Comparison of ENCODE assay signal across 8 cellular contexts in genomic region chr9:112224401-112225289, GRCh38. TPM values are rescaled to one million over a fixed set of nuclear protein-coding genes. Genes with fewer than 3 reads are reported as not detected.
DNase-seq lines count a peak whose midpoint lies in the region; ATAC-seq and TF ChIP-seq lines count a peak whose summit lies in the region.

No MANE protein-coding gene starts in this region.

- H3K4me2 ChIP-seq in fibroblast of lung (ENCODE audit: extremely low read depth, insufficient read depth, low read length), result no peak overlapping the region

- DNase-seq in EH (ENCODE audit: low read depth), result peak; percentile 89
- peak; percentile 67 for DNase-seq in HT1080 (ENCODE audit: low read depth)
- DNase-seq in fibroblast of lung (ENCODE audit: low read depth in 2 of 2), result peak; percentile 37 to 78
- DNase-seq in activated naive CD4-positive, alpha-beta T cell treated with Interleukin-2 at 50 U/mL for 16 hours, result no peak
- no peak for DNase-seq in NCI-H2171 (lab: John Stamatoyannopoulos, UW)
- DNase-seq in posterior cingulate gyrus, result no peak
- DNase-seq in head of caudate nucleus, result no peak

- no peaks in the 10 kb centered on the region for H3K27me3 ChIP-seq in fibroblast of lung (ENCODE audit: control insufficient read depth, insufficient read depth, low read length)

- intact Hi-C loops in posterior cingulate gyrus (cut with DNase I) (no loop called here), head of caudate nucleus (cut with DNase I) (no loop called here)

- no peaks in the 10 kb centered on the region for H4K20me1 ChIP-seq in fibroblast of lung (ENCODE audit: control insufficient read depth, extremely low read depth, insufficient read depth, low read length)

- no peak overlapping the region for H3K9ac ChIP-seq in fibroblast of lung (ENCODE audit: insufficient read depth, low read length)

- no peak overlapping the region for H2AFZ ChIP-seq in fibroblast of lung (ENCODE audit: low read length)

- no peak overlapping the region for H3K4me3 ChIP-seq in fibroblast of lung (replicated peaks in 1 of 4; ENCODE audit: control extremely low read depth in 1 of 4, insufficient read depth in 1 of 4, low read depth in 3 of 4, low read length in 4 of 4)

- H3K79me2 ChIP-seq in fibroblast of lung (ENCODE audit: control insufficient read depth, insufficient read depth, low read length), result no peaks in the 10 kb centered on the region

- H3K36me3 ChIP-seq in fibroblast of lung (ENCODE audit: control insufficient read depth, insufficient read depth, low read length), result no peaks in the 10 kb centered on the region

- H3K4me1 ChIP-seq in fibroblast of lung (ENCODE audit: control insufficient read depth, extremely low read depth, insufficient read depth, low read length), result peaks cover 3% of the 10 kb centered on the region

- ATAC-seq in GM21423 (IDR thresholded peaks at IDR 0.05; ENCODE audit: unreplicated experiment), result peak; percentile 83

- H3K9me3 ChIP-seq in fibroblast of lung (ENCODE audit: control insufficient read depth, insufficient read depth, low read depth, low read length), result no peaks in the 10 kb centered on the region

- no peak for TF ChIP-seq CTCF in fibroblast of lung (conservative IDR thresholded peaks at IDR 0.05 in 1 of 2, IDR thresholded peaks at IDR 0.05 in 1 of 2; ENCODE audit: low read depth in 1 of 2, low read length in 2 of 2)

- peak overlapping the region; percentile 52 for H3K27ac ChIP-seq in fibroblast of lung (ENCODE audit: insufficient read depth, low read length)

RNA-seq across cellular contexts. Expression of gene SUSD1, which starts 49.5 kb away (rescaled TPM):
- total RNA-seq in HT1080 (2014; rRNA removed; shearing (Covaris generic)), result 1.2 and 2.1 TPM in 2 replicates
- polyA plus RNA-seq in HT1080 (2015; cell fraction: cytosol; rRNA removed), result 2.9 and 4.2 TPM in 2 replicates
- polyA plus RNA-seq in HT1080 (2015; cell fraction: nucleus; rRNA removed), result 3.1 and 3.9 TPM in 2 replicates
- total RNA-seq in fibroblast of lung, result 14.6 and 28.6 TPM in 2 replicates
- 23.1 and 27.4 TPM in 2 replicates for polyA plus RNA-seq in fibroblast of lung
- polyA plus RNA-seq in fibroblast of lung (2012), result 15.3 and 18.7 TPM in 2 replicates
- polyA minus RNA-seq in fibroblast of lung (ENCODE audit: low replicate concordance), result 12.4 and 20.9 TPM in 2 replicates

Comparison
In these comparisons a context has a peak if more than half of its experiments do, and no peak if none do; other contexts are left out.
1. DNase-seq: peak in EH (single experiment), HT1080 (single experiment) and fibroblast of lung (2 of 2); none in activated naive CD4-positive, alpha-beta T cell treated with Interleukin-2 at 50 U/mL for 16 hours (single experiment), NCI-H2171 (single experiment), posterior cingulate gyrus (0 of 10) and head of caudate nucleus (0 of 42).